ENCODE assay signal across 14 cellular contexts in the genomic region with DNA sequence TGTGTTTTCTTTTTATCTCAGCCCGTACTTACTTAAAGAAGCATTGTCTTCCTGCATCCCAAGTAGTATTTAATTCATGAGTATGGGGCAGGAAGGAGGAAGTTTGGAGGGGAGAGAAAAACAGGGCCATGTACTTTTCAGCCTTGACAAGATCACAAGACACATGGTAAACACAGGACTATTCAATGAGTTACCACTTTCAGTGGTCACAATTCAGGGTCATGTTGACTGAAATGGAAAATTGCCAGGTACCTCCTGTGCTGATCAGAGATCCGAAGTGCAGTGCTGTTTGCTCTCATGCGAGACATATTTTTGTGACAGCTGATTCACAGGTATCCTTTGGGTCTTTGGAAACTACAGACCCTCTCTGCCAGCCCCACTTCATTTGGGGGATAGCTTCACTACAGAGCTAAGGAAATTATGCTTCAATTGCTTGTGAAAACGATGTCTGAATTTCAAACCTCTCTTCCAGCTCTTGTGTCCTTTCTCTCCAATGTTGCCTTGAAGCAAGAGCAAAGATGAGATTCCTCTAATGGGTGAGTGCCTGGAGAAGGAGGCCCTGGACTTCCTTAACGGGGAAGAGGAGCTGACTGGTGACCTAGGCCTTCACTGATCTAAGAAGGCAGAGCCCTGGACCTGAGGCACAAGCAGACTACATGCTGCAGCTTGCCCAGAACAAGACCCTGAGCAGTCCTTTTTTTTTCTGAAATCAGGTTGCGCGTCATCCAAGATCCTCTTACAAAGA. TPM values are rescaled to one million over a fixed set of nuclear protein-coding genes. Genes with fewer than 3 reads are reported as not detected.
A peak's percentile ranks its signal among the peaks of the same experiment; 100 is the strongest.
DNase-seq lines count a peak whose midpoint lies in the region; ATAC-seq, FAIRE-seq and TF ChIP-seq lines count a peak whose summit lies in the region.
"Had no signal": no experiment of that assay in that cellular context is flagged by ENCODE, and none has a peak within 500 bp of the region (broad histone marks: within the 10 kb centered on the region; RNA-seq: fewer than 3 reads in every experiment).

No MANE protein-coding gene starts in this region.

- H3K27me3 ChIP-seq in endothelial cell of umbilical vein (ENCODE audit: control insufficient read depth in 2 of 2, insufficient read depth in 2 of 2, low read length in 2 of 2) (no peaks in the 10 kb centered on the region), trophoblast cell (ENCODE audit: insufficient read depth, low read length) (no peaks in the 10 kb centered on the region)
- H3K27me3 ChIP-seq: gastrocnemius medialis, right atrium auricular region had no signal

- TF ChIP-seq CTCF in endothelial cell of umbilical vein (IDR thresholded peaks at IDR 0.05; ENCODE audit: extremely low read depth in 1 of 2, insufficient read depth in 1 of 2, low read depth in 1 of 2, low read length in 2 of 2), result no peak

- H3K4ac ChIP-seq in trophoblast cell (ENCODE audit: low read depth, low read length), result no peak overlapping the region

- intact Hi-C loops in endothelial cell of umbilical vein (cut with micrococcal nuclease), result no loop called here

- H3K36me3 ChIP-seq in endothelial cell of umbilical vein (ENCODE audit: control insufficient read depth in 2 of 2, extremely low read depth in 1 of 2, insufficient read depth in 2 of 2, low read length in 2 of 2), result peaks cover 13 to 17% of the 10 kb centered on the region in 2 experiments
- peaks cover 6 to 7% of the 10 kb centered on the region in 2 experiments for H3K36me3 ChIP-seq in trophoblast cell (ENCODE audit: control insufficient read depth in 1 of 2, insufficient read depth in 2 of 2, low read length in 2 of 2)
- H3K36me3 ChIP-seq: gastrocnemius medialis, right atrium auricular region had no signal

- DNase-seq in NCI-H2081 treated with DMSO at 0.1 percent for 48 hours (lab: John Stamatoyannopoulos, UW) (peak; percentile 52), endothelial cell of umbilical vein (ENCODE audit: low read depth, low spot score) (peak; percentile 60), trophoblast cell (no peak), superior temporal gyrus (ENCODE audit: extremely low spot score) (no peak)
- DNase-seq: gastrocnemius medialis; GOT3; immature natural killer cell; NCI-H524 treated with DMSO at 0.1 percent for 48 hours; stimulated activated naive CD4-positive, alpha-beta T cell treated with Interleukin-2 at 50 U/mL for 16 hours had no signal

- no peak overlapping the region for H4K12ac ChIP-seq in trophoblast cell (ENCODE audit: low read depth, low read length)

- no peak overlapping the region for H3K18ac ChIP-seq in trophoblast cell (ENCODE audit: low read length)

- no peak overlapping the region for H3K23ac ChIP-seq in trophoblast cell (ENCODE audit: low read length)

- H2BK12ac ChIP-seq in trophoblast cell (ENCODE audit: low read length), result no peak overlapping the region

- ATAC-seq in GM19351 (IDR thresholded peaks at IDR 0.05; ENCODE audit: unreplicated experiment), result peak; percentile 91
- no peak for ATAC-seq in GM19463 (IDR thresholded peaks at IDR 0.05; ENCODE audit: unreplicated experiment)
- ATAC-seq in HG02623 (IDR thresholded peaks at IDR 0.05; ENCODE audit: unreplicated experiment), result no peak
- ATAC-seq: gastrocnemius medialis, Right ventricle myocardium inferior had no signal

- H2BK5ac ChIP-seq in trophoblast cell (ENCODE audit: low read depth, low read length, poor library complexity), result no peak overlapping the region

- no peaks in the 10 kb centered on the region for H3K9me1 ChIP-seq in endothelial cell of umbilical vein (replicated peaks; ENCODE audit: control insufficient read depth, extremely low read depth, insufficient read depth, low read length)

- POLR2A ChIA-PET in endothelial cell of umbilical vein (lab: Charles Lee), result no interaction called here

- FAIRE-seq in endothelial cell of umbilical vein (lab: Jason Lieb, UNC), result peak; percentile 15

- no peaks in the 10 kb centered on the region for H3K9me3 ChIP-seq in endothelial cell of umbilical vein (replicated peaks; ENCODE audit: control insufficient read depth, insufficient read depth, low read length)
- H3K9me3 ChIP-seq in trophoblast cell (ENCODE audit: insufficient read depth, low read depth, low read length), result no peaks in the 10 kb centered on the region
- H3K9me3 ChIP-seq: gastrocnemius medialis had no signal

- WGBS in trophoblast cell (ENCODE audit: extremely low coverage, insufficient coverage, insufficient read length), result no CpG with 5 or more reads among the region's 7 CpGs

- no peaks in the 10 kb centered on the region for H4K20me1 ChIP-seq in endothelial cell of umbilical vein (replicated peaks; ENCODE audit: control insufficient read depth, extremely low read depth, insufficient read depth, low read length)

- no peak overlapping the region for H3K14ac ChIP-seq in trophoblast cell (ENCODE audit: low read length)

- CTCF ChIA-PET in endothelial cell of umbilical vein (lab: Charles Lee), result interaction anchor here (1.2 to 1.3 kb wide), 2 partner anchors 44 to 90 kb away, joined by 4 to 5 read pairs; a partner anchor contains a TSS

- dilution Hi-C loops in endothelial cell of umbilical vein (cut with MboI; ENCODE audit: extremely low pct_ligation_motif_present, low sequenced_read_pairs), result no loop called here

- peaks cover 2% of the 10 kb centered on the region for H3K79me2 ChIP-seq in endothelial cell of umbilical vein (ENCODE audit: control insufficient read depth, insufficient read depth, low read length)
- H3K79me2 ChIP-seq in trophoblast cell (ENCODE audit: control insufficient read depth, insufficient read depth, low read length, poor library complexity), result no peaks in the 10 kb centered on the region

- no peak overlapping the region for H2AK5ac ChIP-seq in trophoblast cell (ENCODE audit: low read length)

- H3K27ac ChIP-seq in endothelial cell of umbilical vein (ENCODE audit: insufficient read depth, low read depth, low read length) (no peak overlapping the region), trophoblast cell (ENCODE audit: low read depth, low read length) (peak overlapping the region; percentile 14)
- H3K27ac ChIP-seq: gastrocnemius medialis, right atrium auricular region had no signal

- H4K8ac ChIP-seq in trophoblast cell (ENCODE audit: low read depth, low read length), result no peak overlapping the region

- TF ChIP-seq POLR2A in endothelial cell of umbilical vein (IDR thresholded peaks at IDR 0.05; ENCODE audit: low read depth, low read length), result no peak

- no peak overlapping the region for H2AFZ ChIP-seq in endothelial cell of umbilical vein (ENCODE audit: low read depth, low read length)
- H2AFZ ChIP-seq in trophoblast cell (ENCODE audit: insufficient read depth, low read length, poor library complexity), result no peak overlapping the region

- BruUV-seq in endothelial cell of umbilical vein (replicated peaks; lab: Mats Ljungman, UMichigan), result no TSS peak

- H4K91ac ChIP-seq in trophoblast cell (ENCODE audit: low read depth, low read length), result no peak overlapping the region

- H3K9ac ChIP-seq in endothelial cell of umbilical vein (replicated peaks; ENCODE audit: extremely low read depth, insufficient read depth, low read length), result no peak overlapping the region
- H3K9ac ChIP-seq in trophoblast cell (ENCODE audit: low read length), result no peak overlapping the region

- no peak overlapping the region for H2BK120ac ChIP-seq in trophoblast cell (ENCODE audit: insufficient read depth, low read length, poor library complexity)

- H3K4me2 ChIP-seq in endothelial cell of umbilical vein (ENCODE audit: insufficient read depth, low read length), result no peak overlapping the region
- H3K4me2 ChIP-seq in trophoblast cell (ENCODE audit: low read length), result no peak overlapping the region

- peaks cover 2% of the 10 kb centered on the region for H3K79me1 ChIP-seq in trophoblast cell (ENCODE audit: low read length)

- H3K4me1 ChIP-seq in endothelial cell of umbilical vein (ENCODE audit: control insufficient read depth, extremely low read depth, insufficient read depth, low read length) (no peaks in the 10 kb centered on the region), trophoblast cell (ENCODE audit: control insufficient read depth in 1 of 2, insufficient read depth in 2 of 2, low read length in 2 of 2) (peaks cover 3 to 7% of the 10 kb centered on the region in 2 experiments)
- H3K4me1 ChIP-seq: gastrocnemius medialis, right atrium auricular region had no signal

- no peak overlapping the region for H3K4me3 ChIP-seq in endothelial cell of umbilical vein (replicated peaks in 1 of 3; ENCODE audit: insufficient read depth in 1 of 3, low read depth in 1 of 3, low read length in 3 of 3)
- no peak overlapping the region for H3K4me3 ChIP-seq in trophoblast cell (ENCODE audit: low read depth, low read length)
- H3K4me3 ChIP-seq: gastrocnemius medialis, right atrium auricular region had no signal

TF ChIP-seq in endothelial cell of umbilical vein, 7 proteins besides CTCF, POLR2A, EP300 and RAD21:
- TF ChIP-seq, protein P1, sequence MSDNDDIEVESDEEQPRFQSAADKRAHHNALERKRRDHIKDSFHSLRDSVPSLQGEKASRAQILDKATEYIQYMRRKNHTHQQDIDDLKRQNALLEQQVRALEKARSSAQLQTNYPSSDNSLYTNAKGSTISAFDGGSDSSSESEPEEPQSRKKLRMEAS (IDR thresholded peaks at IDR 0.05; ENCODE audit: insufficient read depth, insufficient read length), result no peak

RNA-seq across cellular contexts. Expression of a gene that starts 44.2 kb away (rescaled TPM):
- 59.7 and 66.5 TPM in 2 replicates for total RNA-seq in endothelial cell of umbilical vein
- polyA plus RNA-seq in endothelial cell of umbilical vein, result 42.5 and 52.6 TPM in 2 replicates
- polyA plus RNA-seq in endothelial cell of umbilical vein (2011; cell fraction: cytosol; rRNA removed), result 37.6 and 45.6 TPM in 2 replicates
- polyA plus RNA-seq in endothelial cell of umbilical vein (2011; cell fraction: nucleus; rRNA removed), result 27.8 and 38.0 TPM in 2 replicates
- polyA plus RNA-seq in endothelial cell of umbilical vein (2012), result 42.1 and 42.8 TPM in 2 replicates
- 59.4 and 60.7 TPM in 2 replicates for polyA minus RNA-seq in endothelial cell of umbilical vein
- not detected for polyA minus RNA-seq in endothelial cell of umbilical vein (2011; cell fraction: cytosol; rRNA and poly(A)+ RNA removed)
- polyA minus RNA-seq in endothelial cell of umbilical vein (2011; cell fraction: nucleus; rRNA and poly(A)+ RNA removed), result 19.1 and 46.6 TPM in 2 replicates
- polyA plus RNA-seq in trophoblast cell (2013), result 20.1 and 20.6 TPM in 2 replicates
- polyA plus RNA-seq: immature natural killer cell had no signal

Comparison
In these comparisons a context has a peak if more than half of its experiments do, and no peak if none do; other contexts are left out.
1. DNase-seq: peak in NCI-H2081 treated with DMSO at 0.1 percent for 48 hours (single experiment) and endothelial cell of umbilical vein (single experiment); none in trophoblast cell (0 of 2) and superior temporal gyrus (single experiment).